In genomic region chr12:95802482-95803264, GRCh38 we compare ENCODE assay signal across 1 cellular context.
TF ChIP-seq lines count a peak whose summit lies in the region.

No MANE protein-coding gene starts in this region.

TF ChIP-seq in HepG2, 621 proteins besides CTCF, POLR2A, EP300 and RAD21 (continued from another document and continues in another):
- TF ChIP-seq ZNF782 (CRISPR knock-in tag; IDR thresholded peaks at IDR 0.05; ENCODE audit: borderline replicate concordance), result no peak
- no peak for TF ChIP-seq ZBTB38 (CRISPR knock-in tag; IDR thresholded peaks at IDR 0.05)
- TF ChIP-seq YEATS2 (CRISPR knock-in tag; IDR thresholded peaks at IDR 0.05; ENCODE audit: borderline replicate concordance), result peak; percentile 55; the same call in 1 of the 2 replicates
- TF ChIP-seq ZNF296 (CRISPR knock-in tag; conservative IDR thresholded peaks at IDR 0.05), result no peak
- TF ChIP-seq PREB (CRISPR knock-in tag; IDR thresholded peaks at IDR 0.05), result no peak
- peak; percentile 77 for TF ChIP-seq KDM6A (CRISPR knock-in tag; IDR thresholded peaks at IDR 0.05; ENCODE audit: low read depth)
- peak; percentile 88 for TF ChIP-seq GATAD2A (CRISPR knock-in tag; IDR thresholded peaks at IDR 0.05)
- TF ChIP-seq ZNF331 (CRISPR knock-in tag; IDR thresholded peaks at IDR 0.05), result peak; percentile 39; the same call in 1 of the 2 replicates
- TF ChIP-seq ZNF563 (CRISPR knock-in tag; IDR thresholded peaks at IDR 0.05), result no peak
- no peak for TF ChIP-seq TAF15 (IDR thresholded peaks at IDR 0.05; ENCODE audit: low read depth, low read length, poor library complexity, severe bottlenecking)
- TF ChIP-seq TFDP2 (CRISPR knock-in tag; IDR thresholded peaks at IDR 0.05), result no peak
- no peak for TF ChIP-seq NPAS2 (CRISPR knock-in tag; IDR thresholded peaks at IDR 0.05; ENCODE audit: borderline replicate concordance)
- TF ChIP-seq NFKBIZ (CRISPR knock-in tag; IDR thresholded peaks at IDR 0.05), result peak; percentile 70; the same call in 1 of the 2 replicates
- no peak for TF ChIP-seq SMC3 (IDR thresholded peaks at IDR 0.05; ENCODE audit: low read length)
- TF ChIP-seq KLF9 (CRISPR knock-in tag; IDR thresholded peaks at IDR 0.05; ENCODE audit: low read depth), result no peak
- no peak for TF ChIP-seq ZMAT3 (CRISPR knock-in tag; conservative IDR thresholded peaks at IDR 0.05)
- no peak for TF ChIP-seq IKZF5 (CRISPR knock-in tag; IDR thresholded peaks at IDR 0.05)
- TF ChIP-seq ZNF256 (CRISPR knock-in tag; conservative IDR thresholded peaks at IDR 0.05), result no peak
- TF ChIP-seq USF2 (IDR thresholded peaks at IDR 0.05; ENCODE audit: low read depth, low read length), result no peak
- TF ChIP-seq USF2 (CRISPR knock-in tag; IDR thresholded peaks at IDR 0.05; ENCODE audit: borderline replicate concordance), result no peak
- TF ChIP-seq MNT (IDR thresholded peaks at IDR 0.05), result no peak
- no peak for TF ChIP-seq FUBP1 (CRISPR knock-in tag; IDR thresholded peaks at IDR 0.05; ENCODE audit: borderline replicate concordance)
- no peak for TF ChIP-seq SCMH1 (CRISPR knock-in tag; IDR thresholded peaks at IDR 0.05; ENCODE audit: borderline replicate concordance)
- TF ChIP-seq ZNF616 (CRISPR knock-in tag; IDR thresholded peaks at IDR 0.05; ENCODE audit: low read depth), result no peak
- TF ChIP-seq HNRNPUL1 (IDR thresholded peaks at IDR 0.05; ENCODE audit: low read depth, low read length), result no peak
- no peak for TF ChIP-seq TRAFD1 (CRISPR knock-in tag; IDR thresholded peaks at IDR 0.05; ENCODE audit: borderline replicate concordance)
- no peak; the same call in 1 of the 2 replicates for TF ChIP-seq RXRA (CRISPR knock-in tag; IDR thresholded peaks at IDR 0.05)
- no peak for TF ChIP-seq ZNF691 (CRISPR knock-in tag; IDR thresholded peaks at IDR 0.05; ENCODE audit: borderline replicate concordance, low read depth)
- no peak for TF ChIP-seq MBNL3 (CRISPR knock-in tag; conservative IDR thresholded peaks at IDR 0.05)
- no peak for TF ChIP-seq ZNF768 (CRISPR knock-in tag; IDR thresholded peaks at IDR 0.05)
- TF ChIP-seq POLR2AphosphoS2 (IDR thresholded peaks at IDR 0.05; ENCODE audit: low read depth, low read length), result no peak
- no peak for TF ChIP-seq REXO4 (CRISPR knock-in tag; IDR thresholded peaks at IDR 0.05; ENCODE audit: borderline replicate concordance)
- no peak for TF ChIP-seq HINFP (CRISPR knock-in tag; IDR thresholded peaks at IDR 0.05; ENCODE audit: low read depth)
- TF ChIP-seq CREBL2 (CRISPR knock-in tag; IDR thresholded peaks at IDR 0.05; ENCODE audit: borderline replicate concordance), result no peak
- no peak for TF ChIP-seq ZNF646 (CRISPR knock-in tag; IDR thresholded peaks at IDR 0.05)
- TF ChIP-seq PBX3 (CRISPR knock-in tag; IDR thresholded peaks at IDR 0.05; ENCODE audit: borderline replicate concordance), result no peak
- TF ChIP-seq TCF7L2 (IDR thresholded peaks at IDR 0.05; ENCODE audit: low read depth, low read length), result no peak
- TF ChIP-seq ARHGAP35 (CRISPR knock-in tag; IDR thresholded peaks at IDR 0.05; ENCODE audit: borderline replicate concordance), result no peak
- 0 out of 2 replicates have a peak, but pooled peaks have one; percentile 32 for TF ChIP-seq TMF1 (CRISPR knock-in tag; IDR thresholded peaks at IDR 0.05; ENCODE audit: low read depth)
